In genomic region chr3:33111581-33111980, GRCh38 we compare ENCODE assay signal across 13 cellular contexts. TPM values are rescaled to one million over a fixed set of nuclear protein-coding genes. Genes with fewer than 3 reads are reported as not detected.
DNase-seq lines count a peak whose midpoint lies in the region; ATAC-seq lines count a peak whose summit lies in the region.
"Had no signal": no experiment of that assay in that cellular context is flagged by ENCODE, and none has a peak within 500 bp of the region (broad histone marks: within the 10 kb centered on the region; RNA-seq: fewer than 3 reads in every experiment).

No MANE protein-coding gene starts in this region.

- no peaks in the 10 kb centered on the region for H3K9me3 Mint-ChIP-seq in activated naive CD4-positive, alpha-beta T cell treated with anti-CD3 and anti-CD28 coated beads for 36 hours
- H3K9me3 Mint-ChIP-seq in activated naive CD4-positive, alpha-beta T cell treated with anti-CD3 and anti-CD28 coated beads, Interleukin-2, amount 10 ng/mL, durations not matched to agents 7 days and 5 days = no peaks in the 10 kb centered on the region

- ATAC-seq in GM21723 (IDR thresholded peaks at IDR 0.05; ENCODE audit: unreplicated experiment) (peak; percentile 44), HG03342 (IDR thresholded peaks at IDR 0.05; ENCODE audit: unreplicated experiment) (peak; percentile 37)
- ATAC-seq: lower lobe of right lung, psoas muscle, upper lobe of right lung had no signal

- peaks cover 33% of the 10 kb centered on the region for H3K4me1 Mint-ChIP-seq in activated naive CD4-positive, alpha-beta T cell treated with anti-CD3 and anti-CD28 coated beads for 36 hours (ENCODE audit: low read depth)
- peaks cover 22% of the 10 kb centered on the region for H3K4me1 Mint-ChIP-seq in activated naive CD4-positive, alpha-beta T cell treated with anti-CD3 and anti-CD28 coated beads, Interleukin-2, amount 10 ng/mL, durations not matched to agents 7 days and 5 days

- CTCF ChIA-PET in activated naive CD4-positive, alpha-beta T cell treated with anti-CD3 and anti-CD28 coated beads for 36 hours (lab: Charles Lee) = interaction anchor here (0.9 to 1.5 kb wide), 2 partner anchors 37 to 49 kb away, joined by 4 to 6 read pairs; no protein-coding TSS in a partner anchor
- CTCF ChIA-PET in activated naive CD4-positive, alpha-beta T cell treated with anti-CD3 and anti-CD28 coated beads, Interleukin-2, amount 10 ng/mL, durations not matched to agents 7 days and 5 days (lab: Charles Lee) = interaction anchor here (1.4 kb wide), 1 partner anchor 20 kb away, joined by 6 read pairs; no protein-coding TSS in a partner anchor

- intact Hi-C loops in activated naive CD4-positive, alpha-beta T cell treated with anti-CD3 and anti-CD28 coated beads for 36 hours (cut with micrococcal nuclease) = loop anchor here (2.0 to 5.0 kb wide), 3 partner anchors 13 to 686 kb away; partner anchors contain the start of genes CNOT10 and PDCD6IP

- H3K27me3 Mint-ChIP-seq in activated naive CD4-positive, alpha-beta T cell treated with anti-CD3 and anti-CD28 coated beads for 36 hours (ENCODE audit: low read depth) = no peaks in the 10 kb centered on the region
- peaks cover 11% of the 10 kb centered on the region for H3K27me3 Mint-ChIP-seq in activated naive CD4-positive, alpha-beta T cell treated with anti-CD3 and anti-CD28 coated beads, Interleukin-2, amount 10 ng/mL, durations not matched to agents 7 days and 5 days
- H3K27me3 Mint-ChIP-seq: activated naive CD8-positive, alpha-beta T cell had no signal

- H3K4me3 Mint-ChIP-seq in activated naive CD4-positive, alpha-beta T cell treated with anti-CD3 and anti-CD28 coated beads for 36 hours = no peak overlapping the region
- no peak overlapping the region for H3K4me3 Mint-ChIP-seq in activated naive CD4-positive, alpha-beta T cell treated with anti-CD3 and anti-CD28 coated beads, Interleukin-2, amount 10 ng/mL, durations not matched to agents 7 days and 5 days

- H3K36me3 Mint-ChIP-seq in activated naive CD4-positive, alpha-beta T cell treated with anti-CD3 and anti-CD28 coated beads for 36 hours (ENCODE audit: low read depth) = no peaks in the 10 kb centered on the region
- no peaks in the 10 kb centered on the region for H3K36me3 Mint-ChIP-seq in activated naive CD4-positive, alpha-beta T cell treated with anti-CD3 and anti-CD28 coated beads, Interleukin-2, amount 10 ng/mL, durations not matched to agents 7 days and 5 days
- H3K36me3 Mint-ChIP-seq: activated naive CD8-positive, alpha-beta T cell had no signal

- no peak overlapping the region for H3K27ac Mint-ChIP-seq in activated naive CD4-positive, alpha-beta T cell treated with anti-CD3 and anti-CD28 coated beads for 36 hours
- no peak overlapping the region for H3K27ac Mint-ChIP-seq in activated naive CD4-positive, alpha-beta T cell treated with anti-CD3 and anti-CD28 coated beads, Interleukin-2, amount 10 ng/mL, durations not matched to agents 7 days and 5 days
- H3K27ac Mint-ChIP-seq: activated naive CD8-positive, alpha-beta T cell had no signal

- DNase-seq in activated naive CD4-positive, alpha-beta T cell treated with anti-CD3 and anti-CD28 coated beads for 36 hours = peak; percentile 13
- no peak for DNase-seq in activated naive CD4-positive, alpha-beta T cell treated with anti-CD3 and anti-CD28 coated beads, Interleukin-2, amount 10 ng/mL, durations not matched to agents 7 days and 5 days
- DNase-seq in GOT3 (lab: John Stamatoyannopoulos, UW) (no peak), CD1c-positive myeloid dendritic cell (ENCODE audit: extremely low spot score) (no peak), NCI-H2081 (lab: John Stamatoyannopoulos, UW) (no peak), SHP77 (lab: John Stamatoyannopoulos, UW) (no peak)
- DNase-seq: lower lobe of right lung, NCI-H1092 treated with DMSO at 0.1 percent for 48 hours, psoas muscle, upper lobe of right lung had no signal

RNA-seq across cellular contexts. Expression of gene CRTAP, which starts 2.2 kb away (rescaled TPM):
- 10 to 100 TPM; 48.1 to 51.1 TPM for total RNA-seq in activated naive CD4-positive, alpha-beta T cell treated with anti-CD3 and anti-CD28 coated beads for 36 hours

RNA-seq across cellular contexts. Expression of gene GLB1, which starts 14.6 kb away (rescaled TPM):
- total RNA-seq in activated naive CD4-positive, alpha-beta T cell treated with anti-CD3 and anti-CD28 coated beads for 36 hours = 10 to 100 TPM; 32.0 to 36.3 TPM

RNA-seq across cellular contexts. Expression of gene TMPPE, which starts 14.6 kb away (rescaled TPM):
- 1 to 10 TPM; 3.2 to 3.3 TPM for total RNA-seq in activated naive CD4-positive, alpha-beta T cell treated with anti-CD3 and anti-CD28 coated beads for 36 hours
